In genomic region chr2:502831-503230, GRCh38 we compare ENCODE assay signal across 7 cellular contexts.
"Had no signal": no experiment of that assay in that cellular context is flagged by ENCODE, and none has a peak within 500 bp of the region (broad histone marks: within the 10 kb centered on the region; RNA-seq: fewer than 3 reads in every experiment).

No MANE protein-coding gene starts in this region.

- H3K27ac Mint-ChIP-seq: HFFc6 had no signal

- H3K36me3 ChIP-seq: HAP-1 had no signal

- ATAC-seq: HCT116, K562 had no signal

- H3K4me3 ChIP-seq: HAP-1, K562 had no signal

- H3K4me3 Mint-ChIP-seq: HFFc6 had no signal

- H3K4me1 ChIP-seq: HAP-1 had no signal

- H3K9me3 ChIP-seq: HAP-1 had no signal

- DNase-seq: GOT3, H7, HFFc6, IMR-90 had no signal
